In genomic region chr6:90216081-90216977, GRCh38 we compare ENCODE assay signal across 1 cellular context.
TF ChIP-seq lines count a peak whose summit lies in the region.

No MANE protein-coding gene starts in this region.

TF ChIP-seq in HEK293, 187 proteins besides CTCF, POLR2A, EP300 and RAD21 (continued from another document):
- 0 out of 2 replicates have a peak, but pooled peaks have one; percentile 19 for TF ChIP-seq ZNF692 (tag by site-specific recombination; IDR thresholded peaks at IDR 0.05)
- TF ChIP-seq TRIM28 (IDR thresholded peaks at IDR 0.05; ENCODE audit: borderline replicate concordance, low read length): peak; percentile 79; the same call in 1 of the 2 replicates
- no peak; the same call in 1 of the 2 replicates for TF ChIP-seq GLI2 (tag by site-specific recombination; IDR thresholded peaks at IDR 0.05; ENCODE audit: borderline replicate concordance, low read depth)
- peak; percentile 48; the same call in 1 of the 2 replicates for TF ChIP-seq ZSCAN30 (tag by site-specific recombination; IDR thresholded peaks at IDR 0.05)
- TF ChIP-seq ZNF341 (tag by site-specific recombination; IDR thresholded peaks at IDR 0.05; ENCODE audit: low read depth): peak; percentile 94
- 0 out of 2 replicates have a peak, but pooled peaks have one; percentile 20 for TF ChIP-seq ZNF335 (tag by site-specific recombination; conservative IDR thresholded peaks at IDR 0.05)
- 0 out of 2 replicates have a peak, but pooled peaks have one; percentile 19 for TF ChIP-seq ATF2 (tag by site-specific recombination; IDR thresholded peaks at IDR 0.05; ENCODE audit: low read depth)
- TF ChIP-seq OSR2 (tag by site-specific recombination; IDR thresholded peaks at IDR 0.05): peak; percentile 80
- TF ChIP-seq INSM2 (tag by site-specific recombination; IDR thresholded peaks at IDR 0.05): 0 out of 2 replicates have a peak, but pooled peaks have one; percentile 26
- TF ChIP-seq ZIC2 (tag by site-specific recombination; IDR thresholded peaks at IDR 0.05): peak; percentile 33; the same call in 1 of the 2 replicates
- TF ChIP-seq ZBTB11 (tag by site-specific recombination; conservative IDR thresholded peaks at IDR 0.05; ENCODE audit: low read depth): no peak
- no peak for TF ChIP-seq GLIS1 (tag by site-specific recombination; IDR thresholded peaks at IDR 0.05)
- 0 out of 2 replicates have a peak, but pooled peaks have one; percentile 12 for TF ChIP-seq KLF7 (tag by site-specific recombination; IDR thresholded peaks at IDR 0.05; ENCODE audit: borderline replicate concordance)
- TF ChIP-seq ZNF629 (tag by site-specific recombination; IDR thresholded peaks at IDR 0.05): peak; percentile 58; the same call in 1 of the 2 replicates
